Comparison of ENCODE assay signal across 4 cellular contexts in the genomic region with DNA sequence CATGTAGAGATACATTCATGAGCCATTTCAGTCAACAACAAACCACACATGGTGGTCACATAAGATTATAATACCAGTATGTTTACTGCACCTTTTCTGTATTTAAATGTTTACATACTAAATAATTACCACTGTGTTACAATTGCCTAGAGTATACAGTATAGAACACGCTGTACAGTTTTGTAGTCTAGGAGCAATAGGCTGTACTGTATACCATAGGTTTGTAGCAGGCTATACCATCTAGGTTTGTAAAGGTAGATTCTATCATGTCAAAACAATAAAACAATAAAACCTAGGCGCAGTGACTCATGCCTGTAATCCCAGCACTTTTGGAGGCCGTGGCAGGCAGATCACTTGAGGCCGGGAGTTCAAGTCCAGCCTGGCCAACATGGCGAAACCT.
"Had no signal": no experiment of that assay in that cellular context is flagged by ENCODE, and none has a peak within 500 bp of the region (broad histone marks: within the 10 kb centered on the region; RNA-seq: fewer than 3 reads in every experiment).

No MANE protein-coding gene starts in this region.

- DNase-seq: IMR-90, KBM-7, KG1 had no signal

- H3K4me3 ChIP-seq: K562 had no signal
